ENCODE assay signal across 20 cellular contexts in the genomic region with DNA sequence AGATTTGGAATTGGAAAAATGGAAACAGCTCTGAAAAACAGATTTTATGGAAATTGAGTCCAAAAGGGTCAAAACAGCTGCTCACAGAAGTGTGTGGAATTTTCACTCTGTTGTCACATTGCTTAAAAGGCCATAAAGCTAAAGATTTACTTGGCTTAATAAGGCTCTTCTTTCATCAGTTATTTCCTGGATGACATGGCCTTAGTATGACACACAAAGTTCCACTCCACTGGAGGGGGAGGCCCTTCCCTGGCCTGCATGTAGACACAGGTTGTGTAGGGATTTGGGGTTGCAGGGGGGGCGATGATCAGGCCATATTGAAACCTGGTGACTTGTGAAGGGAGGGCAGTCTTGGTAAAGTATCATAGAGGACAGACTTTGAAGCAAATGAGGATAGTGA. TPM values are rescaled to one million over a fixed set of nuclear protein-coding genes. Genes with fewer than 3 reads are reported as not detected.
A peak's percentile ranks its signal among the peaks of the same experiment; 100 is the strongest.
DNase-seq lines count a peak whose midpoint lies in the region; ATAC-seq, FAIRE-seq and TF ChIP-seq lines count a peak whose summit lies in the region.
"Had no signal": no experiment of that assay in that cellular context is flagged by ENCODE, and none has a peak within 500 bp of the region (broad histone marks: within the 10 kb centered on the region; RNA-seq: fewer than 3 reads in every experiment).

No MANE protein-coding gene starts in this region.

- peaks cover 24% of the 10 kb centered on the region for H3K9me3 Mint-ChIP-seq in activated CD4-positive, alpha-beta T cell treated with anti-CD3 and anti-CD28 coated beads, Interleukin-2, amount 10 ng/mL, durations not matched to agents 24 days and 14 days
- peaks cover 12% of the 10 kb centered on the region for H3K9me3 Mint-ChIP-seq in activated CD4-positive, alpha-beta T cell treated with anti-CD3 and anti-CD28 coated beads for 36 hours (ENCODE audit: low read depth)

- ATAC-seq in activated CD4-positive, alpha-beta T cell treated with anti-CD3 and anti-CD28 coated beads for 36 hours, result no peak
- ATAC-seq in GM21390 (IDR thresholded peaks at IDR 0.05; ENCODE audit: unreplicated experiment), result no peak
- ATAC-seq: A549 had no signal

- no peak overlapping the region for H3K4me3 Mint-ChIP-seq in activated CD4-positive, alpha-beta T cell treated with anti-CD3 and anti-CD28 coated beads, Interleukin-2, amount 10 ng/mL, durations not matched to agents 24 days and 14 days
- H3K4me3 Mint-ChIP-seq in activated CD4-positive, alpha-beta T cell treated with anti-CD3 and anti-CD28 coated beads for 36 hours, result no peak overlapping the region
- H3K4me3 Mint-ChIP-seq: CD4-positive, alpha-beta memory T cell had no signal

- no peak overlapping the region for H3K27ac Mint-ChIP-seq in activated CD4-positive, alpha-beta T cell treated with anti-CD3 and anti-CD28 coated beads, Interleukin-2, amount 10 ng/mL, durations not matched to agents 24 days and 14 days
- H3K27ac Mint-ChIP-seq in activated CD4-positive, alpha-beta T cell treated with anti-CD3 and anti-CD28 coated beads for 36 hours, result no peak overlapping the region

- H3K9me3 ChIP-seq in breast epithelium, result peaks cover 0 to 18% of the 10 kb centered on the region in 2 donors

- H3K36me3 ChIP-seq in breast epithelium, result no peaks in the 10 kb centered on the region

- intact Hi-C loops in activated CD4-positive, alpha-beta T cell treated with anti-CD3 and anti-CD28 coated beads, Interleukin-2, amount 10 ng/mL, durations not matched to agents 24 days and 14 days (cut with micrococcal nuclease), result no loop called here
- intact Hi-C loops in activated CD4-positive, alpha-beta T cell treated with anti-CD3 and anti-CD28 coated beads for 36 hours (cut with DNase I, micrococcal nuclease), result no loop called here
- intact Hi-C loops in breast epithelium (cut with DNase I; ENCODE audit: low total_unique reads), result no loop called here

- POLR2A ChIA-PET in activated CD4-positive, alpha-beta T cell treated with anti-CD3 and anti-CD28 coated beads for 36 hours (lab: Charles Lee), result no interaction called here

- H3K27ac ChIP-seq in breast epithelium, result no peak overlapping the region
- H3K27ac ChIP-seq: A549, GM23248 had no signal

- peaks cover 13% of the 10 kb centered on the region for H3K36me3 Mint-ChIP-seq in activated CD4-positive, alpha-beta T cell treated with anti-CD3 and anti-CD28 coated beads, Interleukin-2, amount 10 ng/mL, durations not matched to agents 24 days and 14 days (ENCODE audit: low read depth)
- H3K36me3 Mint-ChIP-seq in activated CD4-positive, alpha-beta T cell treated with anti-CD3 and anti-CD28 coated beads for 36 hours (ENCODE audit: low read depth), result peaks cover 5% of the 10 kb centered on the region

- CTCF ChIA-PET in activated CD4-positive, alpha-beta T cell treated with anti-CD3 and anti-CD28 coated beads for 36 hours (lab: Charles Lee), result no interaction called here

- H3K4me1 ChIP-seq in breast epithelium, result no peaks in the 10 kb centered on the region
- H3K4me1 ChIP-seq: A549 had no signal

- peaks cover 23% of the 10 kb centered on the region for H3K27me3 Mint-ChIP-seq in activated CD4-positive, alpha-beta T cell treated with anti-CD3 and anti-CD28 coated beads, Interleukin-2, amount 10 ng/mL, durations not matched to agents 24 days and 14 days
- H3K27me3 Mint-ChIP-seq in activated CD4-positive, alpha-beta T cell treated with anti-CD3 and anti-CD28 coated beads for 36 hours, result no peaks in the 10 kb centered on the region
- H3K27me3 Mint-ChIP-seq: CD4-positive, alpha-beta memory T cell had no signal

- peak; percentile 40 for DNase-seq in activated CD4-positive, alpha-beta T cell treated with anti-CD3 and anti-CD28 coated beads, Interleukin-2, amount 10 ng/mL, durations not matched to agents 24 days and 14 days
- no peak for DNase-seq in activated CD4-positive, alpha-beta T cell treated with anti-CD3 and anti-CD28 coated beads for 36 hours
- DNase-seq in epithelial cell of esophagus (ENCODE audit: low read depth), result peak; percentile 17
- DNase-seq in iPS-NIHi7 (ENCODE audit: extremely low spot score), result peak; percentile 1
- no peak for DNase-seq in frontal cortex (ENCODE audit: low spot score in 2 of 2)
- no peak for DNase-seq in breast epithelium (ENCODE audit: low spot score in 2 of 2)
- DNase-seq: 8988T; C1 segment of cervical spinal cord; CD4-positive, alpha-beta memory T cell; COR-L47; DMS153; DMS79 treated with DMSO at 0.1 percent for 48 hours; GF-D8; GM23248; H7; HCEC 1CT had no signal

- no peak for TF ChIP-seq CTCF in epithelial cell of esophagus (IDR thresholded peaks at IDR 0.05; ENCODE audit: insufficient read depth, low read depth, low read length, missing control alignments)
- TF ChIP-seq CTCF in breast epithelium (IDR thresholded peaks at IDR 0.05), result no peak

- H3K27me3 ChIP-seq in breast epithelium, result no peaks in the 10 kb centered on the region

- peaks cover 3% of the 10 kb centered on the region for H3K4me1 Mint-ChIP-seq in activated CD4-positive, alpha-beta T cell treated with anti-CD3 and anti-CD28 coated beads, Interleukin-2, amount 10 ng/mL, durations not matched to agents 24 days and 14 days
- no peaks in the 10 kb centered on the region for H3K4me1 Mint-ChIP-seq in activated CD4-positive, alpha-beta T cell treated with anti-CD3 and anti-CD28 coated beads for 36 hours
- H3K4me1 Mint-ChIP-seq: CD4-positive, alpha-beta memory T cell had no signal

- TF ChIP-seq POLR2A in breast epithelium (IDR thresholded peaks at IDR 0.05), result no peak

- no peak for FAIRE-seq in frontal cortex (lab: Jason Lieb, UNC)
- FAIRE-seq: A549, GM12891, H1 had no signal

- H3K4me3 ChIP-seq in epithelial cell of esophagus (ENCODE audit: low read length) (no peak overlapping the region), breast epithelium (no peak overlapping the region)
- H3K4me3 ChIP-seq: A549, GM23248 had no signal

RNA-seq across cellular contexts. Expression of a gene that starts 34.0 kb away (rescaled TPM):
- total RNA-seq in activated CD4-positive, alpha-beta T cell treated with anti-CD3 and anti-CD28 coated beads, Interleukin-2, amount 10 ng/mL, durations not matched to agents 24 days and 14 days, result 44.3 and 45.8 TPM in 2 replicates
- total RNA-seq in activated CD4-positive, alpha-beta T cell treated with anti-CD3 and anti-CD28 coated beads for 36 hours, result 10 to 100 TPM; 15.9 to 17.3 TPM
- total RNA-seq in frontal cortex (15.1 TPM), breast epithelium (10 to 100 TPM; 18.1 to 31.9 (median 26.2) TPM)

Comparison
In these comparisons a context has a peak if more than half of its experiments do, and no peak if none do; other contexts are left out.
1. DNase-seq: peak in activated CD4-positive, alpha-beta T cell treated with anti-CD3 and anti-CD28 coated beads, Interleukin-2, amount 10 ng/mL, durations not matched to agents 24 days and 14 days (single experiment), epithelial cell of esophagus (single experiment) and iPS-NIHi7 (single experiment); none in activated CD4-positive, alpha-beta T cell treated with anti-CD3 and anti-CD28 coated beads for 36 hours (single experiment), frontal cortex (0 of 2) and breast epithelium (0 of 2).